23 cellular contexts compared by ENCODE assay signal in genomic region chr6:159797554-159797953, GRCh38. TPM values are rescaled to one million over a fixed set of nuclear protein-coding genes. Genes with fewer than 3 reads are reported as not detected.
"Had no signal": no experiment of that assay in that cellular context is flagged by ENCODE, and none has a peak within 500 bp of the region (broad histone marks: within the 10 kb centered on the region; RNA-seq: fewer than 3 reads in every experiment).

No MANE protein-coding gene starts in this region.

- H3K27me3 Mint-ChIP-seq: brain, memory B cell had no signal

- H3K9ac ChIP-seq: parathyroid adenoma had no signal

- H2AFZ ChIP-seq: parathyroid adenoma had no signal

- H3K27me3 ChIP-seq: heart right ventricle, transverse colon had no signal

- H3K27ac Mint-ChIP-seq: brain, memory B cell had no signal

- H3K9me3 ChIP-seq: heart right ventricle, transverse colon had no signal

- H3K4me1 ChIP-seq: parathyroid adenoma had no signal

- DNase-seq: activated CD4-positive, alpha-beta T cell treated with anti-CD3 and anti-CD28 coated beads, Interleukin-2, amount 50 U/mL, for 1 hour; activated CD4-positive, CD25-positive, alpha-beta regulatory T cell treated with anti-CD3 and anti-CD28 coated beads, Interleukin-2, amount 50 U/mL, for 72 hours; anterior cingulate cortex; heart right ventricle; islet precursor cell; left cardiac atrium; nucleus accumbens; right cardiac atrium; stimulated activated CD4-positive, alpha-beta T cell treated with anti-CD3 and anti-CD28 coated beads, Interleukin-1b, Interleukin-23, amount 100 ng/mL, for 48 hours; T-helper 1 cell; transverse colon; WERI-Rb-1 had no signal

- H3K4me3 Mint-ChIP-seq: brain, memory B cell had no signal

- ATAC-seq: heart right ventricle, left cardiac atrium, right cardiac atrium had no signal

- H3K4me3 ChIP-seq: heart right ventricle, transverse colon had no signal

- H3K27ac ChIP-seq: heart right ventricle, parathyroid adenoma, transverse colon, WERI-Rb-1 had no signal

- H3K9me3 Mint-ChIP-seq: brain, memory B cell had no signal

RNA-seq across cellular contexts. Expression of gene PNLDC1, which starts 2.5 kb away (rescaled TPM):
- total RNA-seq: cardiac septum, chondrocyte, epithelial cell of proximal tubule, fibroblast of villous mesenchyme, pulmonary artery endothelial cell, skeletal muscle tissue, temporal lobe had no signal
- polyA plus RNA-seq: neural cell had no signal
